Comparison of ENCODE assay signal across 16 cellular contexts in genomic region chr16:86771506-86772230, GRCh38.
"Had no signal": no experiment of that assay in that cellular context is flagged by ENCODE, and none has a peak within 500 bp of the region (broad histone marks: within the 10 kb centered on the region; RNA-seq: fewer than 3 reads in every experiment).

No MANE protein-coding gene starts in this region.

- DNase-seq: activated CD4-positive, alpha-beta T cell treated with anti-CD3 and anti-CD28 coated beads, Interleukin-2, amount 50 U/mL, for 48 hours; activated naive CD8-positive, alpha-beta T cell treated with anti-CD3 and anti-CD28 coated beads for 36 hours; body of pancreas; colonic mucosa; gastrocnemius medialis; heart left ventricle; kidney; left lung; mucosa of descending colon; naive thymus-derived CD4-positive, alpha-beta T cell; pancreas; WERI-Rb-1 had no signal

- H3K27me3 ChIP-seq: colonic mucosa had no signal

- ATAC-seq: body of pancreas; gastrocnemius medialis; heart left ventricle; left lung; mucosa of descending colon; naive thymus-derived CD4-positive, alpha-beta T cell; pancreas had no signal

- H3K9me3 Mint-ChIP-seq: activated naive CD8-positive, alpha-beta T cell treated with anti-CD3 and anti-CD28 coated beads for 36 hours; central memory CD8-positive, alpha-beta T cell; endodermal cell; stimulated activated naive CD8-positive, alpha-beta T cell treated with anti-CD3 and anti-CD28 coated beads, Interleukin-15, Interleukin-2, amounts not matched to agents 100 ng/mL and 50 ng/mL, for 24 hours had no signal

- H3K36me3 Mint-ChIP-seq: activated naive CD8-positive, alpha-beta T cell treated with anti-CD3 and anti-CD28 coated beads for 36 hours; naive thymus-derived CD4-positive, alpha-beta T cell had no signal

- H3K27ac ChIP-seq: body of pancreas, colonic mucosa, gastrocnemius medialis, heart left ventricle, left lung, pancreas, tibial nerve, WERI-Rb-1 had no signal

- H3K4me1 Mint-ChIP-seq: activated naive CD8-positive, alpha-beta T cell treated with anti-CD3 and anti-CD28 coated beads for 36 hours; central memory CD8-positive, alpha-beta T cell; naive thymus-derived CD4-positive, alpha-beta T cell had no signal

- H3K27ac Mint-ChIP-seq: activated naive CD8-positive, alpha-beta T cell treated with anti-CD3 and anti-CD28 coated beads for 36 hours; endodermal cell; naive thymus-derived CD4-positive, alpha-beta T cell; stimulated activated naive CD8-positive, alpha-beta T cell treated with anti-CD3 and anti-CD28 coated beads, Interleukin-15, Interleukin-2, amounts not matched to agents 100 ng/mL and 50 ng/mL, for 24 hours had no signal

- H3K4me3 ChIP-seq: body of pancreas, colonic mucosa, gastrocnemius medialis, heart left ventricle, left lung, mucosa of descending colon, pancreas, tibial nerve had no signal

- H3K36me3 ChIP-seq: colonic mucosa, gastrocnemius medialis, heart left ventricle, left lung, pancreas, tibial nerve, WERI-Rb-1 had no signal

- H3K4me3 Mint-ChIP-seq: activated naive CD8-positive, alpha-beta T cell treated with anti-CD3 and anti-CD28 coated beads for 36 hours; central memory CD8-positive, alpha-beta T cell; endodermal cell; naive thymus-derived CD4-positive, alpha-beta T cell; stimulated activated naive CD8-positive, alpha-beta T cell treated with anti-CD3 and anti-CD28 coated beads, Interleukin-15, Interleukin-2, amounts not matched to agents 100 ng/mL and 50 ng/mL, for 24 hours had no signal
